In genomic region chr11:69333149-69333710, GRCh38 we compare ENCODE assay signal across 22 cellular contexts. TPM values are rescaled to one million over a fixed set of nuclear protein-coding genes. Genes with fewer than 3 reads are reported as not detected.
"Had no signal": no experiment of that assay in that cellular context is flagged by ENCODE, and none has a peak within 500 bp of the region (broad histone marks: within the 10 kb centered on the region; RNA-seq: fewer than 3 reads in every experiment).

No MANE protein-coding gene starts in this region.

- H3K36me3 Mint-ChIP-seq: activated naive CD4-positive, alpha-beta T cell treated with anti-CD3 and anti-CD28 coated beads, Interleukin-2, amount 50 U/mL, for 24 hours had no signal

- H3K27ac Mint-ChIP-seq: activated CD4-positive, alpha-beta T cell treated with anti-CD3 and anti-CD28 coated beads, Interleukin-2, amount 10 ng/mL, durations not matched to agents 24 days and 14 days; activated naive CD4-positive, alpha-beta T cell treated with anti-CD3 and anti-CD28 coated beads, Interleukin-2, amount 50 U/mL, for 24 hours; memory B cell; naive thymus-derived CD8-positive, alpha-beta T cell; stimulated activated naive CD8-positive, alpha-beta T cell treated with anti-CD3 and anti-CD28 coated beads, Interleukin-15, amount 100 ng/mL, for 72 hours; T-helper 2 cell treated with Interferon-gamma antibody and Interleukin-4, amounts not matched to agents 5 μg/mL and 100 μg/mL, for 36 hours had no signal

- DNase-seq: activated CD4-positive, alpha-beta T cell treated with anti-CD3 and anti-CD28 coated beads, Interleukin-2, amount 10 ng/mL, durations not matched to agents 24 days and 14 days; activated CD4-positive, CD25-positive, alpha-beta regulatory T cell; activated T-cell treated with anti-CD3 and anti-CD28 coated beads, Interleukin-2, amount 50 U/mL, for 1 hour; amniotic stem cell; esophagus squamous epithelium; kidney; left ventricle myocardium superior; mucosa of descending colon; retina; stimulated activated CD4-positive, alpha-beta T cell treated with anti-CD3 and anti-CD28 coated beads, Interleukin-15, amount 100 ng/mL, for 24 hours; stimulated activated CD4-positive, alpha-beta T cell treated with anti-CD3 and anti-CD28 coated beads, Interleukin-4, amount 100 ng/mL, for 4 hours had no signal

- H3K27me3 Mint-ChIP-seq: activated naive CD4-positive, alpha-beta T cell treated with anti-CD3 and anti-CD28 coated beads, Interleukin-2, amount 50 U/mL, for 24 hours; memory B cell; stimulated activated naive CD8-positive, alpha-beta T cell treated with anti-CD3 and anti-CD28 coated beads, Interleukin-15, amount 100 ng/mL, for 72 hours had no signal

- H3K4me3 Mint-ChIP-seq: activated CD4-positive, alpha-beta T cell treated with anti-CD3 and anti-CD28 coated beads, Interleukin-2, amount 10 ng/mL, durations not matched to agents 24 days and 14 days; activated naive CD4-positive, alpha-beta T cell treated with anti-CD3 and anti-CD28 coated beads, Interleukin-2, amount 50 U/mL, for 24 hours; memory B cell; stimulated activated naive CD8-positive, alpha-beta T cell treated with anti-CD3 and anti-CD28 coated beads, Interleukin-15, amount 100 ng/mL, for 72 hours; T-helper 2 cell treated with Interferon-gamma antibody and Interleukin-4, amounts not matched to agents 5 μg/mL and 100 μg/mL, for 36 hours had no signal

- H3K4me3 ChIP-seq: esophagus squamous epithelium, hepatocyte, mucosa of descending colon, skin epidermis, thoracic aorta had no signal

- H3K9me3 ChIP-seq: esophagus squamous epithelium, mucosa of descending colon, neutrophil, thoracic aorta had no signal

- H3K27me3 ChIP-seq: esophagus squamous epithelium, hepatocyte, neutrophil had no signal

- H3K36me3 ChIP-seq: esophagus squamous epithelium, neutrophil, thoracic aorta had no signal

- H3K9me3 Mint-ChIP-seq: activated CD4-positive, alpha-beta T cell treated with anti-CD3 and anti-CD28 coated beads, Interleukin-2, amount 10 ng/mL, durations not matched to agents 24 days and 14 days; activated naive CD4-positive, alpha-beta T cell treated with anti-CD3 and anti-CD28 coated beads, Interleukin-2, amount 50 U/mL, for 24 hours; memory B cell; stimulated activated naive CD8-positive, alpha-beta T cell treated with anti-CD3 and anti-CD28 coated beads, Interleukin-15, amount 100 ng/mL, for 72 hours; T-helper 2 cell treated with Interferon-gamma antibody and Interleukin-4, amounts not matched to agents 5 μg/mL and 100 μg/mL, for 36 hours had no signal

- ATAC-seq: left ventricle myocardium superior; mucosa of descending colon; naive thymus-derived CD8-positive, alpha-beta T cell; stimulated activated naive CD8-positive, alpha-beta T cell treated with anti-CD3 and anti-CD28 coated beads, Interleukin-15, amount 100 ng/mL, for 72 hours had no signal

- H3K27ac ChIP-seq: esophagus squamous epithelium, hepatocyte, neutrophil, skin epidermis, thoracic aorta had no signal

RNA-seq across cellular contexts. Expression of gene MYEOV, which starts 39.3 kb away (rescaled TPM):
- total RNA-seq: cardiac septum; hepatocyte; left ventricle myocardium superior; naive thymus-derived CD8-positive, alpha-beta T cell; urinary bladder had no signal
